31 cellular contexts compared by ENCODE assay signal in genomic region chr22:45418770-45419138, GRCh38. TPM values are rescaled to one million over a fixed set of nuclear protein-coding genes. Genes with fewer than 3 reads are reported as not detected.
"Had no signal": no experiment of that assay in that cellular context is flagged by ENCODE, and none has a peak within 500 bp of the region (broad histone marks: within the 10 kb centered on the region; RNA-seq: fewer than 3 reads in every experiment).

No MANE protein-coding gene starts in this region.

- H3K9me3 Mint-ChIP-seq: activated B cell treated with CpG ODN at 0.5 μM for 24 hours; activated CD8-positive, alpha-beta T cell treated with anti-CD3 and anti-CD28 coated beads for 36 hours; activated naive CD4-positive, alpha-beta T cell treated with anti-CD3 and anti-CD28 coated beads for 36 hours; activated naive CD4-positive, alpha-beta T cell treated with anti-CD3 and anti-CD28 coated beads, Interleukin-2, amount 50 U/mL, for 72 hours; activated naive CD8-positive, alpha-beta T cell treated with anti-CD3 and anti-CD28 coated beads, Interleukin-2, amount 10 ng/mL, durations not matched to agents 7 days and 5 days; activated T-cell treated with anti-CD3 and anti-CD28 coated beads, Interleukin-2, amount 50 U/mL, for 4 hours; activated T-helper 17 cell treated with anti-CD3 and anti-CD28 coated beads, Interleukin-2, amount 50 U/mL, for 72 hours; T-cell; T-helper 1 cell treated with Interleukin-12 subunit alpha and Interleukin-12 subunit beta and Interleukin-4 antibody, amounts not matched to agents 30 μg/mL and 1 μg/mL, for 36 hours had no signal

- DNase-seq: activated B cell treated with CpG ODN at 0.5 μM for 24 hours; activated CD4-positive, alpha-beta T cell treated with anti-CD3 and anti-CD28 coated beads for 48 hours; activated CD4-positive, alpha-beta T cell treated with anti-CD3 and anti-CD28 coated beads, Interleukin-2, amount 50 U/mL, for 1 hour; activated CD4-positive, alpha-beta T cell treated with anti-CD3 and anti-CD28 coated beads, Interleukin-2, amount 50 U/mL, for 48 hours; activated CD8-positive, alpha-beta T cell treated with anti-CD3 and anti-CD28 coated beads for 36 hours; activated effector memory CD4-positive, alpha-beta T cell treated with Interleukin-2 at 50 U/mL for 16 hours; activated gamma-delta T cell treated with Interleukin-2 at 50 U/mL for 16 hours; activated naive CD4-positive, alpha-beta T cell treated with anti-CD3 and anti-CD28 coated beads for 36 hours; activated naive CD8-positive, alpha-beta T cell treated with anti-CD3 and anti-CD28 coated beads, Interleukin-2, amount 10 ng/mL, durations not matched to agents 7 days and 5 days; activated T-cell treated with anti-CD3 and anti-CD28 coated beads, Interleukin-2, amount 50 U/mL, for 4 hours; central memory CD4-positive, alpha-beta T cell; cerebellar nuclear complex; cortex of kidney; effector CD8-positive, alpha-beta T cell; esophagus squamous epithelium; foreskin melanocyte; SW 1271; T-cell; T1000; WERI-Rb-1 had no signal

- H3K27me3 Mint-ChIP-seq: activated CD8-positive, alpha-beta T cell treated with anti-CD3 and anti-CD28 coated beads for 36 hours; activated naive CD8-positive, alpha-beta T cell treated with anti-CD3 and anti-CD28 coated beads, Interleukin-2, amount 10 ng/mL, durations not matched to agents 7 days and 5 days; activated T-helper 17 cell treated with anti-CD3 and anti-CD28 coated beads, Interleukin-2, amount 50 U/mL, for 72 hours had no signal

- H3K36me3 Mint-ChIP-seq: T-cell had no signal

- H3K27ac Mint-ChIP-seq: activated B cell treated with CpG ODN at 0.5 μM for 24 hours; activated CD8-positive, alpha-beta T cell treated with anti-CD3 and anti-CD28 coated beads for 36 hours; activated naive CD4-positive, alpha-beta T cell treated with anti-CD3 and anti-CD28 coated beads for 36 hours; activated naive CD8-positive, alpha-beta T cell treated with anti-CD3 and anti-CD28 coated beads, Interleukin-2, amount 10 ng/mL, durations not matched to agents 7 days and 5 days; activated T-helper 17 cell treated with anti-CD3 and anti-CD28 coated beads, Interleukin-2, amount 50 U/mL, for 72 hours; brain; T-cell; T-helper 1 cell treated with Interleukin-12 subunit alpha and Interleukin-12 subunit beta and Interleukin-4 antibody, amounts not matched to agents 30 μg/mL and 1 μg/mL, for 36 hours had no signal

- ATAC-seq: activated CD4-positive, CD25-positive, alpha-beta regulatory T cell treated with anti-CD3 and anti-CD28 coated beads, Interleukin-2, amount 50 U/mL, for 24 hours; activated CD8-positive, alpha-beta T cell treated with anti-CD3 and anti-CD28 coated beads for 36 hours; activated naive CD4-positive, alpha-beta T cell treated with anti-CD3 and anti-CD28 coated beads, Interleukin-2, amount 50 U/mL, for 72 hours; activated T-cell treated with anti-CD3 and anti-CD28 coated beads, Interleukin-2, amount 50 U/mL, for 4 hours; activated T-helper 17 cell treated with anti-CD3 and anti-CD28 coated beads, Interleukin-2, amount 50 U/mL, for 72 hours; gastroesophageal sphincter; T-cell had no signal

- H3K4me3 Mint-ChIP-seq: activated B cell treated with CpG ODN at 0.5 μM for 24 hours; activated CD8-positive, alpha-beta T cell treated with anti-CD3 and anti-CD28 coated beads for 36 hours; activated naive CD4-positive, alpha-beta T cell treated with anti-CD3 and anti-CD28 coated beads for 36 hours; activated naive CD8-positive, alpha-beta T cell treated with anti-CD3 and anti-CD28 coated beads, Interleukin-2, amount 10 ng/mL, durations not matched to agents 7 days and 5 days; activated T-cell treated with anti-CD3 and anti-CD28 coated beads, Interleukin-2, amount 50 U/mL, for 4 hours; activated T-helper 17 cell treated with anti-CD3 and anti-CD28 coated beads, Interleukin-2, amount 50 U/mL, for 72 hours; brain; T-cell; T-helper 1 cell treated with Interleukin-12 subunit alpha and Interleukin-12 subunit beta and Interleukin-4 antibody, amounts not matched to agents 30 μg/mL and 1 μg/mL, for 36 hours had no signal

RNA-seq across cellular contexts. Expression of gene RIBC2, which starts 5.3 kb away (rescaled TPM):
- total RNA-seq: ascending aorta, fibroblast of lung had no signal

RNA-seq across cellular contexts. Expression of gene SMC1B, which starts 5.4 kb away (rescaled TPM):
- total RNA-seq: ascending aorta, breast epithelium, esophagus squamous epithelium, fibroblast of lung, fibroblast of villous mesenchyme, gastroesophageal sphincter, glomerular endothelial cell had no signal
